In genomic region chr12:27807063-27807703, GRCh38 we compare ENCODE assay signal across 14 cellular contexts. TPM values are rescaled to one million over a fixed set of nuclear protein-coding genes. Genes with fewer than 3 reads are reported as not detected.
DNase-seq lines count a peak whose midpoint lies in the region; ATAC-seq and TF ChIP-seq lines count a peak whose summit lies in the region.
"Had no signal": no experiment of that assay in that cellular context is flagged by ENCODE, and none has a peak within 500 bp of the region (broad histone marks: within the 10 kb centered on the region; RNA-seq: fewer than 3 reads in every experiment).

No MANE protein-coding gene starts in this region.

- H3K4me1 Mint-ChIP-seq in activated naive CD8-positive, alpha-beta T cell (ENCODE audit: low read depth) = peaks cover 40% of the 10 kb centered on the region

- no peaks in the 10 kb centered on the region for H3K27me3 ChIP-seq in ovary
- H3K27me3 ChIP-seq: thyroid gland had no signal

- intact Hi-C loops in ovary (cut with DNase I) = no loop called here

- no peak overlapping the region for H3K4me3 ChIP-seq in ovary
- H3K4me3 ChIP-seq: thyroid gland had no signal

- TF ChIP-seq EP300 in ovary (IDR thresholded peaks at IDR 0.05) = no peak

- H3K27me3 Mint-ChIP-seq in activated naive CD8-positive, alpha-beta T cell = no peaks in the 10 kb centered on the region

- TF ChIP-seq CTCF in ovary (IDR thresholded peaks at IDR 0.05) = no peak

- no peaks in the 10 kb centered on the region for H3K4me1 ChIP-seq in ovary (ENCODE audit: insufficient read depth)
- H3K4me1 ChIP-seq: thyroid gland had no signal

- H3K9me3 Mint-ChIP-seq in activated naive CD8-positive, alpha-beta T cell (ENCODE audit: low read depth) = no peaks in the 10 kb centered on the region
- H3K9me3 Mint-ChIP-seq: dendritic cell treated with granulocyte-macrophage colony-stimulating factor and Interleukin-4, amounts not matched to agents 40 ng/mL and 50 ng/mL, for 4 days had no signal

- no peaks in the 10 kb centered on the region for H3K36me3 ChIP-seq in ovary
- H3K36me3 ChIP-seq: thyroid gland had no signal

- no peaks in the 10 kb centered on the region for H3K36me3 Mint-ChIP-seq in activated naive CD8-positive, alpha-beta T cell

- TF ChIP-seq POLR2A in ovary (IDR thresholded peaks at IDR 0.05) = no peak

- H3K9me3 ChIP-seq in ovary = no peaks in the 10 kb centered on the region
- H3K9me3 ChIP-seq: thyroid gland had no signal

- DNase-seq in activated CD4-positive, CD25-positive, alpha-beta regulatory T cell (lab: John Stamatoyannopoulos, UW) = no peak
- peak; percentile 12 for DNase-seq in T-helper 22 cell (ENCODE audit: low read depth)
- peak; percentile 38 for DNase-seq in stimulated activated CD8-positive, alpha-beta memory T cell treated with anti-CD3 and anti-CD28 coated beads, Interleukin-4, amount 100 ng/mL, for 48 hours
- DNase-seq in ovary = no peak
- DNase-seq: NCI-H2081 treated with DMSO at 0.1 percent for 48 hours, thyroid gland had no signal

- H3K27ac ChIP-seq in ovary = no peak overlapping the region
- H3K27ac ChIP-seq: thyroid gland had no signal

- WGBS in ovary, 3 donors = 61 to 73% (median 65%) methylated on average over 8 of the region's 8 CpGs

- peak overlapping the region; percentile 78 for H3K27ac Mint-ChIP-seq in activated naive CD8-positive, alpha-beta T cell
- H3K27ac Mint-ChIP-seq: dendritic cell treated with granulocyte-macrophage colony-stimulating factor and Interleukin-4, amounts not matched to agents 40 ng/mL and 50 ng/mL, for 4 days had no signal

- ATAC-seq in activated CD4-positive, CD25-positive, alpha-beta regulatory T cell treated with anti-CD3 and anti-CD28 coated beads, Interleukin-2, amount 50 U/mL, for 24 hours = peak; percentile 36 to 45
- no peak for ATAC-seq in HG03571 (IDR thresholded peaks at IDR 0.05; ENCODE audit: unreplicated experiment)
- ATAC-seq in GM21576 (IDR thresholded peaks at IDR 0.05; ENCODE audit: unreplicated experiment) = no peak

- H3K4me3 Mint-ChIP-seq in activated naive CD8-positive, alpha-beta T cell = peak overlapping the region; percentile 71
- H3K4me3 Mint-ChIP-seq: dendritic cell treated with granulocyte-macrophage colony-stimulating factor and Interleukin-4, amounts not matched to agents 40 ng/mL and 50 ng/mL, for 4 days had no signal

RNA-seq across cellular contexts. Expression of gene MANSC4, which starts 27.1 kb away (rescaled TPM):
- under 1 TPM in 3 of 7 donors, not detected in 4; 0.20 to 0.36 (median 0.32) TPM for total RNA-seq in ovary
- under 1 TPM; 0.10 to 0.25 TPM for polyA plus RNA-seq in ovary
- total RNA-seq: A673; renal cortical epithelial cell; T-helper 1 cell treated with Interleukin-12 subunit alpha and Interleukin-12 subunit beta and Interleukin-4 antibody, amounts not matched to agents 30 ng/mL and 1 ng/mL, for 36 hours; thyroid gland had no signal

RNA-seq across cellular contexts. Expression of gene KLHL42, which starts 27.1 kb away (rescaled TPM):
- total RNA-seq in ovary = 10 to 100 TPM; 10.1 to 28.4 (median 18.9) TPM
- polyA plus RNA-seq in ovary = 10 to 100 TPM in 1 of 2 donors, 1 to 10 TPM in 1; 7.0 to 16.4 TPM

Comparison
In these comparisons a context has a peak if more than half of its experiments do, and no peak if none do; other contexts are left out.
1. ATAC-seq: peak in activated CD4-positive, CD25-positive, alpha-beta regulatory T cell treated with anti-CD3 and anti-CD28 coated beads, Interleukin-2, amount 50 U/mL, for 24 hours (2 of 2); none in HG03571 (single experiment) and GM21576 (single experiment).
2. DNase-seq: peak in T-helper 22 cell (single experiment) and stimulated activated CD8-positive, alpha-beta memory T cell treated with anti-CD3 and anti-CD28 coated beads, Interleukin-4, amount 100 ng/mL, for 48 hours (single experiment); none in activated CD4-positive, CD25-positive, alpha-beta regulatory T cell (0 of 4) and ovary (0 of 5).